25 cellular contexts compared by ENCODE assay signal in genomic region chr20:63161176-63161651, GRCh38.
"Had no signal": no experiment of that assay in that cellular context is flagged by ENCODE, and none has a peak within 500 bp of the region (broad histone marks: within the 10 kb centered on the region; RNA-seq: fewer than 3 reads in every experiment).

No MANE protein-coding gene starts in this region.

- H3K27me3 Mint-ChIP-seq: activated CD4-positive, alpha-beta T cell treated with anti-CD3 and anti-CD28 coated beads, Interleukin-2, amount 10 ng/mL, durations not matched to agents 24 days and 14 days; activated CD8-positive, alpha-beta memory T cell treated with anti-CD3 and anti-CD28 coated beads, Interleukin-2, amount 10 ng/mL, durations not matched to agents 7 days and 5 days; activated naive CD4-positive, alpha-beta T cell treated with anti-CD3 and anti-CD28 coated beads, Interleukin-2, amount 10 ng/mL, durations not matched to agents 7 days and 5 days; activated naive CD8-positive, alpha-beta T cell treated with anti-CD3 and anti-CD28 coated beads for 36 hours had no signal

- H3K9ac ChIP-seq: KMS-11 had no signal

- H3K27ac Mint-ChIP-seq: activated CD4-positive, alpha-beta T cell treated with anti-CD3 and anti-CD28 coated beads, Interleukin-2, amount 10 ng/mL, durations not matched to agents 24 days and 14 days; activated CD8-positive, alpha-beta memory T cell treated with anti-CD3 and anti-CD28 coated beads, Interleukin-2, amount 10 ng/mL, durations not matched to agents 7 days and 5 days; activated naive CD4-positive, alpha-beta T cell treated with anti-CD3 and anti-CD28 coated beads, Interleukin-2, amount 10 ng/mL, durations not matched to agents 7 days and 5 days; activated naive CD8-positive, alpha-beta T cell treated with anti-CD3 and anti-CD28 coated beads for 36 hours; activated T-helper 17 cell treated with anti-CD3 and anti-CD28 coated beads, Interleukin-2, amount 50 U/mL, for 72 hours; T-helper 17 cell; WTC11 had no signal

- H3K27ac ChIP-seq: KMS-11 had no signal

- H3K36me3 ChIP-seq: MG63 had no signal

- H3K4me2 ChIP-seq: KMS-11 had no signal

- DNase-seq: activated CD4-positive, alpha-beta T cell treated with anti-CD3 and anti-CD28 coated beads for 1 hour; activated CD4-positive, alpha-beta T cell treated with anti-CD3 and anti-CD28 coated beads, Interleukin-2, amount 10 ng/mL, durations not matched to agents 24 days and 14 days; activated CD4-positive, alpha-beta T cell treated with anti-CD3 and anti-CD28 coated beads, Interleukin-2, amount 50 U/mL, for 48 hours; activated CD8-positive, alpha-beta memory T cell treated with anti-CD3 and anti-CD28 coated beads, Interleukin-2, amount 10 ng/mL, durations not matched to agents 7 days and 5 days; activated gamma-delta T cell treated with Interleukin-2 at 50 U/mL for 16 hours; activated naive CD4-positive, alpha-beta T cell treated with anti-CD3 and anti-CD28 coated beads, Interleukin-2, amount 10 ng/mL, durations not matched to agents 7 days and 5 days; activated naive CD8-positive, alpha-beta T cell treated with anti-CD3 and anti-CD28 coated beads for 36 hours; activated T-cell treated with anti-CD3 and anti-CD28 coated beads, Interleukin-2, amount 50 U/mL, for 4 hours; MG63; MV-4-11; NCI-H1105; NCI-H1436 treated with DMSO at 0.1 percent for 48 hours; NCI-H187; NCI-H2081; NCI-H510A treated with DMSO at 0.1 percent for 48 hours; NCI-H69; NK-92 treated with Interleukin-12 subunit alpha and Interleukin-12 subunit beta, amount 100 ng/mL, for 24 hours; OCI-M1; RPMI8226; SIG-M5; T-helper 17 cell; T-helper 9 cell had no signal

- H3K4me3 Mint-ChIP-seq: activated CD4-positive, alpha-beta T cell treated with anti-CD3 and anti-CD28 coated beads, Interleukin-2, amount 10 ng/mL, durations not matched to agents 24 days and 14 days; activated CD8-positive, alpha-beta memory T cell treated with anti-CD3 and anti-CD28 coated beads, Interleukin-2, amount 10 ng/mL, durations not matched to agents 7 days and 5 days; activated naive CD4-positive, alpha-beta T cell treated with anti-CD3 and anti-CD28 coated beads, Interleukin-2, amount 10 ng/mL, durations not matched to agents 7 days and 5 days; activated naive CD8-positive, alpha-beta T cell treated with anti-CD3 and anti-CD28 coated beads for 36 hours; activated T-cell treated with anti-CD3 and anti-CD28 coated beads, Interleukin-2, amount 50 U/mL, for 4 hours; activated T-helper 17 cell treated with anti-CD3 and anti-CD28 coated beads, Interleukin-2, amount 50 U/mL, for 72 hours; T-helper 17 cell; WTC11 had no signal

- ATAC-seq: activated CD8-positive, alpha-beta memory T cell treated with anti-CD3 and anti-CD28 coated beads, Interleukin-2, amount 10 ng/mL, durations not matched to agents 7 days and 5 days; activated T-cell treated with anti-CD3 and anti-CD28 coated beads, Interleukin-2, amount 50 U/mL, for 4 hours; activated T-helper 17 cell treated with anti-CD3 and anti-CD28 coated beads, Interleukin-2, amount 50 U/mL, for 72 hours; T-helper 17 cell; WTC11 had no signal

- H3K4me3 ChIP-seq: MG63 had no signal

- H3K9me3 ChIP-seq: MG63 had no signal

- H3K4me1 Mint-ChIP-seq: activated CD4-positive, alpha-beta T cell treated with anti-CD3 and anti-CD28 coated beads, Interleukin-2, amount 10 ng/mL, durations not matched to agents 24 days and 14 days; activated CD8-positive, alpha-beta memory T cell treated with anti-CD3 and anti-CD28 coated beads, Interleukin-2, amount 10 ng/mL, durations not matched to agents 7 days and 5 days; activated naive CD4-positive, alpha-beta T cell treated with anti-CD3 and anti-CD28 coated beads, Interleukin-2, amount 10 ng/mL, durations not matched to agents 7 days and 5 days; activated naive CD8-positive, alpha-beta T cell treated with anti-CD3 and anti-CD28 coated beads for 36 hours; activated T-helper 17 cell treated with anti-CD3 and anti-CD28 coated beads, Interleukin-2, amount 50 U/mL, for 72 hours; WTC11 had no signal

- H3K9me3 Mint-ChIP-seq: activated CD4-positive, alpha-beta T cell treated with anti-CD3 and anti-CD28 coated beads, Interleukin-2, amount 10 ng/mL, durations not matched to agents 24 days and 14 days; activated naive CD4-positive, alpha-beta T cell treated with anti-CD3 and anti-CD28 coated beads, Interleukin-2, amount 10 ng/mL, durations not matched to agents 7 days and 5 days; activated naive CD8-positive, alpha-beta T cell treated with anti-CD3 and anti-CD28 coated beads for 36 hours; activated T-cell treated with anti-CD3 and anti-CD28 coated beads, Interleukin-2, amount 50 U/mL, for 4 hours; activated T-helper 17 cell treated with anti-CD3 and anti-CD28 coated beads, Interleukin-2, amount 50 U/mL, for 72 hours; WTC11 had no signal

- H3K36me3 Mint-ChIP-seq: activated CD8-positive, alpha-beta memory T cell treated with anti-CD3 and anti-CD28 coated beads, Interleukin-2, amount 10 ng/mL, durations not matched to agents 7 days and 5 days; activated naive CD4-positive, alpha-beta T cell treated with anti-CD3 and anti-CD28 coated beads, Interleukin-2, amount 10 ng/mL, durations not matched to agents 7 days and 5 days; activated naive CD8-positive, alpha-beta T cell treated with anti-CD3 and anti-CD28 coated beads for 36 hours; WTC11 had no signal
